ENCODE assay signal across 10 cellular contexts in the genomic region with DNA sequence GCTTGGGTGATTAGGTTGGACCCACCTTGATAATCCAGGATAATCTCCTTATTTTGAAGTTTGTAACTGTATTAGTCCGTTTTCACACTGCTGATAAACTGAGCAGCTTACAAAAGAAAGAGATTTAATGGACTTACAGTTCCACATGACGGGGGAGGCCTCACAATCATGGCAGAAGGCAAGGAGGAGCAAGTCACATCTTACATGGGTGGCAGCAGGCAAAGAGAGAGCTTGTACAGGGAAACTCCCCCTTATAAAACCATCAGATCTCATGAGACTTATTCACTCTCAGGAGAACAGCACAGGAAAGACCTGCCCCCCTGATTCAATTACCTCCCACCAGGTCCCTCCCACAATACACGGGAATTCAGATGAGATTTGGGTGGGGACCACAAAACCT. TPM values are rescaled to one million over a fixed set of nuclear protein-coding genes. Genes with fewer than 3 reads are reported as not detected.
"Had no signal": no experiment of that assay in that cellular context is flagged by ENCODE, and none has a peak within 500 bp of the region (broad histone marks: within the 10 kb centered on the region; RNA-seq: fewer than 3 reads in every experiment).

No MANE protein-coding gene starts in this region.

RNA-seq across cellular contexts. Expression of a gene that starts 5.9 kb away (rescaled TPM):
- total RNA-seq: subcutaneous adipose tissue, temporal lobe, thoracic aorta, thyroid gland, tibial nerve, upper lobe of left lung, ureter, urinary bladder, vagina had no signal
- polyA plus RNA-seq: stomach, urinary bladder had no signal
